Comparison of ENCODE assay signal across 20 cellular contexts in genomic region chr12:63865448-63865847, GRCh38. TPM values are rescaled to one million over a fixed set of nuclear protein-coding genes. Genes with fewer than 3 reads are reported as not detected.
DNase-seq lines count a peak whose midpoint lies in the region; ATAC-seq and TF ChIP-seq lines count a peak whose summit lies in the region.
"Had no signal": no experiment of that assay in that cellular context is flagged by ENCODE, and none has a peak within 500 bp of the region (broad histone marks: within the 10 kb centered on the region; RNA-seq: fewer than 3 reads in every experiment).

No MANE protein-coding gene starts in this region.

- H3K27me3 ChIP-seq in GM23338 (ENCODE audit: insufficient read depth) (no peaks in the 10 kb centered on the region), Panc1 (ENCODE audit: control insufficient read depth, insufficient read depth, low read length) (no peaks in the 10 kb centered on the region), endodermal cell (ENCODE audit: control insufficient read depth, insufficient read depth, low read length, poor library complexity, severe bottlenecking) (no peaks in the 10 kb centered on the region)
- H3K27me3 ChIP-seq: BE2C; BLaER1 treated with 17β-estradiol and CSF1 and Interleukin-3, amounts not matched to agents 10 nM and 100 nM had no signal

- H3K4me2 ChIP-seq in GM23338 = peak overlapping the region; percentile 33
- H3K4me2 ChIP-seq: BLaER1 treated with 17β-estradiol and CSF1 and Interleukin-3, amounts not matched to agents 10 nM and 100 nM had no signal

- no peaks in the 10 kb centered on the region for H3F3A ChIP-seq in GM23338 (replicated peaks; ENCODE audit: low read depth)

- H3K9ac ChIP-seq in endodermal cell (ENCODE audit: extremely low read depth, low read length, poor library complexity, severe bottlenecking) = no peak overlapping the region
- H3K9ac ChIP-seq: BLaER1 treated with 17β-estradiol and CSF1 and Interleukin-3, amounts not matched to agents 10 nM and 100 nM; GM23248 had no signal

- peak overlapping the region; percentile 17; the same call in 1 of the 2 replicates for H3K27ac ChIP-seq in GM23338 (ENCODE audit: low read depth)
- H3K27ac ChIP-seq in Panc1 (ENCODE audit: low read length) = peak overlapping the region; percentile 70; the same call in 1 of the 2 replicates
- H3K27ac ChIP-seq in endodermal cell (ENCODE audit: low read depth, low read length) = no peak overlapping the region
- H3K27ac ChIP-seq: 22Rv1; BLaER1 treated with 17β-estradiol and CSF1 and Interleukin-3, amounts not matched to agents 10 nM and 100 nM; GM23248 had no signal

- no peaks in the 10 kb centered on the region for H3K9me2 ChIP-seq in GM23338 (ENCODE audit: insufficient read depth)

- in situ Hi-C loops in Panc1 (cut with HindIII; ENCODE audit: low pct_unique_long_range_greater_than_20kb, low sequenced_read_pairs) = no loop called here

- no TSS peak for BruUV-seq in Panc1 (replicated peaks; lab: Mats Ljungman, UMichigan)

- H3K9me3 ChIP-seq in Panc1 (ENCODE audit: control insufficient read depth, insufficient read depth, low read depth, low read length) (no peaks in the 10 kb centered on the region), endodermal cell (ENCODE audit: control insufficient read depth, low read length) (no peaks in the 10 kb centered on the region)
- H3K9me3 ChIP-seq: BE2C; BLaER1 treated with 17β-estradiol and CSF1 and Interleukin-3, amounts not matched to agents 10 nM and 100 nM had no signal

- peaks cover 14% of the 10 kb centered on the region for H3K79me2 ChIP-seq in GM23338 (replicated peaks; ENCODE audit: insufficient read depth)

- no peaks in the 10 kb centered on the region for H4K20me1 ChIP-seq in GM23338 (replicated peaks; ENCODE audit: insufficient read depth)
- H4K20me1 ChIP-seq: BLaER1 treated with 17β-estradiol and CSF1 and Interleukin-3, amounts not matched to agents 10 nM and 100 nM had no signal

- H3K9me3 Mint-ChIP-seq in GM23338 = no peaks in the 10 kb centered on the region
- H3K9me3 Mint-ChIP-seq in endodermal cell = no peaks in the 10 kb centered on the region
- no peaks in the 10 kb centered on the region for H3K9me3 Mint-ChIP-seq in type B pancreatic cell
- H3K9me3 Mint-ChIP-seq: CD4-positive, alpha-beta T cell; CD8-positive, alpha-beta memory T cell had no signal

- H3K36me3 Mint-ChIP-seq in GM23338 (ENCODE audit: low read depth) = no peaks in the 10 kb centered on the region
- no peaks in the 10 kb centered on the region for H3K36me3 Mint-ChIP-seq in endodermal cell (ENCODE audit: low read depth)
- no peaks in the 10 kb centered on the region for H3K36me3 Mint-ChIP-seq in type B pancreatic cell
- H3K36me3 Mint-ChIP-seq: CD14-positive monocyte; CD8-positive, alpha-beta memory T cell had no signal

- ATAC-seq in GM23338 (no peak), Panc1 (no peak), HG02759 (IDR thresholded peaks at IDR 0.05; ENCODE audit: unreplicated experiment) (no peak)
- ATAC-seq: GM12878 had no signal

- no peak overlapping the region for H2AFZ ChIP-seq in GM23338
- H2AFZ ChIP-seq: GM23248 had no signal

- H3K4me1 Mint-ChIP-seq in GM23338 (peaks cover 48% of the 10 kb centered on the region), endodermal cell (peaks cover 17% of the 10 kb centered on the region), type B pancreatic cell (ENCODE audit: unreplicated experiment) (peaks cover 31% of the 10 kb centered on the region)
- H3K4me1 Mint-ChIP-seq: CD14-positive monocyte; CD8-positive, alpha-beta memory T cell had no signal

- H3K4me3 Mint-ChIP-seq in GM23338 = no peak overlapping the region
- H3K4me3 Mint-ChIP-seq in endodermal cell = no peak overlapping the region
- no peak overlapping the region for H3K4me3 Mint-ChIP-seq in type B pancreatic cell
- H3K4me3 Mint-ChIP-seq: CD14-positive monocyte; CD4-positive, alpha-beta T cell; CD8-positive, alpha-beta memory T cell had no signal

- H3K36me3 ChIP-seq in GM23338 (ENCODE audit: insufficient read depth) (no peaks in the 10 kb centered on the region), Panc1 (ENCODE audit: control insufficient read depth, insufficient read depth, low read length) (no peaks in the 10 kb centered on the region), endodermal cell (ENCODE audit: control insufficient read depth, insufficient read depth, low read length) (no peaks in the 10 kb centered on the region)
- H3K36me3 ChIP-seq: BLaER1 treated with 17β-estradiol and CSF1 and Interleukin-3, amounts not matched to agents 10 nM and 100 nM had no signal

- POLR2A ChIA-PET in Panc1 (lab: Charles Lee) = no interaction called here

- TF ChIP-seq CTCF in GM23338 (conservative IDR thresholded peaks at IDR 0.05; ENCODE audit: low read depth in 2 of 2) (no peak), Panc1 (IDR thresholded peaks at IDR 0.05) (no peak), endodermal cell (conservative IDR thresholded peaks at IDR 0.05) (no peak), type B pancreatic cell (conservative IDR thresholded peaks at IDR 0.05) (no peak)

- intact Hi-C loops in Panc1 (cut with micrococcal nuclease; ENCODE audit: unreplicated experiment) = no loop called here

- CTCF ChIA-PET in Panc1 (lab: Charles Lee) = no interaction called here

- DNase-seq in GM23338 (ENCODE audit: low spot score) (peak; percentile 56), Panc1 (ENCODE audit: low read depth, low spot score) (no peak), endodermal cell (no peak), type B pancreatic cell (ENCODE audit: extremely low spot score, unreplicated experiment) (no peak), AG08395 (ENCODE audit: low spot score) (no peak)
- DNase-seq: AML-193; BE2C; CD4-positive, alpha-beta T cell; CD8-positive, alpha-beta memory T cell; DMS 273 treated with DMSO at 0.1 percent for 48 hours; DMS79; EL; GDM1; GM23248; HCEC 1CT had no signal

- WGBS in endodermal cell (ENCODE audit: insufficient coverage in 1 of 2, insufficient read length in 1 of 2), 2 experiments = 90 to 91% methylated on average over 7 to 8 of the region's 8 CpGs

- peaks cover 52% of the 10 kb centered on the region for H3K4me1 ChIP-seq in GM23338 (ENCODE audit: insufficient read depth)
- H3K4me1 ChIP-seq in Panc1 (ENCODE audit: control insufficient read depth, insufficient read depth, low read length) = peaks cover 71% of the 10 kb centered on the region
- H3K4me1 ChIP-seq in endodermal cell (ENCODE audit: control insufficient read depth, insufficient read depth, low read length) = no peaks in the 10 kb centered on the region
- H3K4me1 ChIP-seq: BLaER1 treated with 17β-estradiol and CSF1 and Interleukin-3, amounts not matched to agents 10 nM and 100 nM had no signal

- H3K4me3 ChIP-seq in GM23338 (no peak overlapping the region), Panc1 (ENCODE audit: low read depth in 2 of 2, low read length in 2 of 2) (no peak overlapping the region), endodermal cell (ENCODE audit: low read length) (no peak overlapping the region)
- H3K4me3 ChIP-seq: BLaER1 treated with 17β-estradiol and CSF1 and Interleukin-3, amounts not matched to agents 10 nM and 100 nM; GM12878; GM23248 had no signal

- peak overlapping the region; percentile 52 for H3K27ac Mint-ChIP-seq in GM23338
- peak overlapping the region; percentile 69 for H3K27ac Mint-ChIP-seq in endodermal cell
- no peak overlapping the region for H3K27ac Mint-ChIP-seq in type B pancreatic cell
- H3K27ac Mint-ChIP-seq: CD14-positive monocyte; CD4-positive, alpha-beta T cell; CD8-positive, alpha-beta memory T cell had no signal

- peaks cover 2% of the 10 kb centered on the region for H3K27me3 Mint-ChIP-seq in GM23338 (ENCODE audit: insufficient read depth, low read depth, poor library complexity)
- H3K27me3 Mint-ChIP-seq in endodermal cell (ENCODE audit: insufficient read depth) = no peaks in the 10 kb centered on the region
- no peaks in the 10 kb centered on the region for H3K27me3 Mint-ChIP-seq in type B pancreatic cell

RNA-seq across cellular contexts. Expression of gene SRGAP1, which starts 20.9 kb away (rescaled TPM):
- total RNA-seq in GM23338 (2014; rRNA removed; shearing (Covaris generic)) = 5.6 and 6.1 TPM in 2 replicates
- polyA plus RNA-seq in GM23338 (2016; fragmentation: Nextera tagmentation; extraction: Ambion mirVana) = 8.1 and 8.3 TPM in 2 replicates
- total RNA-seq in Panc1 (2021; ENCODE audit: unreplicated experiment) = 26.8 TPM
- polyA plus RNA-seq in Panc1 (2012; ENCODE audit: insufficient read length) = 10.4 TPM
- total RNA-seq in endodermal cell = 10 to 100 TPM; 10.6 to 13.4 TPM
- polyA plus RNA-seq in endodermal cell (2013, experiment 1 of 2) = 6.4 TPM
- polyA plus RNA-seq in endodermal cell (2013, experiment 2 of 2) = 6.2 TPM
- 13.1 and 14.9 TPM in 2 replicates for total RNA-seq in type B pancreatic cell (ENCODE audit: low replicate concordance)
